Comparison of ENCODE assay signal across 10 cellular contexts in the genomic region with DNA sequence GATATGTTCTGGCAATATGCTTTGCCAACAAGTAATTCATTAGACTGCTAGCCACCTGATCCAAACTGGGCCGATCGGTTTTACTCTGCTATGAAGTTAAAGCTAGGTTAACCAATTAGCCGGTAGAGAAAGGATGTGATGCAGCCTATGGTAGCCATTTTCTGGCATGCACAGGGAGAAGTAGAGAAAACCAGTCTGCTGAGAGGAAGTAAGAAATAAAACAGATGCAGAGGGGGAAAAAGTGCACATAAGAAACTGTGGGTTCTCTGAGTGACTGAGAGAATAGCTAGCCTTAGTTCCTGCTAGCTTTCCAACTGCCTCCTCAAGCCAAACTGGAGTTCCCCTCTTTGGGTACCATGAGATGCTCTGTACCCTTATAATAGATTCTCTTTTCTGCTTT. TPM values are rescaled to one million over a fixed set of nuclear protein-coding genes. Genes with fewer than 3 reads are reported as not detected.
DNase-seq lines count a peak whose midpoint lies in the region; ATAC-seq and TF ChIP-seq lines count a peak whose summit lies in the region.
"Had no signal": no experiment of that assay in that cellular context is flagged by ENCODE, and none has a peak within 500 bp of the region (broad histone marks: within the 10 kb centered on the region; RNA-seq: fewer than 3 reads in every experiment).

No MANE protein-coding gene starts in this region.

- H3K18ac ChIP-seq in neuronal stem cell (ENCODE audit: low read length), result no peak overlapping the region

- H3K9me3 ChIP-seq in neuronal stem cell (replicated peaks in 1 of 2; ENCODE audit: control insufficient read depth in 2 of 2, insufficient read depth in 1 of 2, low read depth in 1 of 2, low read length in 2 of 2), result no peaks in the 10 kb centered on the region
- H3K9me3 ChIP-seq: thoracic aorta had no signal

- no peak overlapping the region for H3K4me3 ChIP-seq in neuronal stem cell (ENCODE audit: low read length in 2 of 2)
- H3K4me3 ChIP-seq: thoracic aorta had no signal

- H2BK15ac ChIP-seq in neuronal stem cell (ENCODE audit: low read length), result no peak overlapping the region

- no CpG with 5 or more reads among the region's 3 CpGs for WGBS in neuronal stem cell (ENCODE audit: extremely low coverage in 2 of 2, insufficient read length in 2 of 2, insufficient replicate concordance in 1 of 2), 2 donors

- no peaks in the 10 kb centered on the region for H3K36me3 ChIP-seq in neuronal stem cell (replicated peaks in 1 of 2; ENCODE audit: control insufficient read depth in 2 of 2, insufficient read depth in 2 of 2, low read length in 2 of 2)
- H3K36me3 ChIP-seq: thoracic aorta had no signal

- POLR2A ChIA-PET in GM10248 (lab: Yijun Ruan, JAX), result no interaction called here
- POLR2A ChIA-PET in activated naive CD8-positive, alpha-beta T cell treated with anti-CD3 and anti-CD28 coated beads, Interleukin-2, amount 10 ng/mL, durations not matched to agents 7 days and 5 days (lab: Charles Lee), result interaction anchor here (1.2 to 1.4 kb wide), 2 partner anchors 39 to 53 kb away, joined by 3 to 5 read pairs; a partner anchor contains a TSS

- ATAC-seq in GM19452 (IDR thresholded peaks at IDR 0.05; ENCODE audit: unreplicated experiment), result peak; percentile 68
- ATAC-seq in HG03442 (IDR thresholded peaks at IDR 0.05; ENCODE audit: unreplicated experiment), result peak; percentile 71
- peak; percentile 84 for ATAC-seq in activated naive CD8-positive, alpha-beta T cell treated with anti-CD3 and anti-CD28 coated beads, Interleukin-2, amount 10 ng/mL, durations not matched to agents 7 days and 5 days (ENCODE audit: low read depth)

- no peak overlapping the region for H2AK5ac ChIP-seq in neuronal stem cell (ENCODE audit: low read depth, low read length)

- TF ChIP-seq CTCF in GM10248 (IDR thresholded peaks at IDR 0.05; ENCODE audit: control extremely low read depth, extremely low read depth, low read depth, missing control alignments), result no peak

- peaks cover 3% of the 10 kb centered on the region for H3K36me3 Mint-ChIP-seq in activated naive CD8-positive, alpha-beta T cell treated with anti-CD3 and anti-CD28 coated beads, Interleukin-2, amount 10 ng/mL, durations not matched to agents 7 days and 5 days

- H3K4me1 ChIP-seq in neuronal stem cell (ENCODE audit: control insufficient read depth in 2 of 2, insufficient read depth in 1 of 2, low read depth in 1 of 2, low read length in 2 of 2), result peaks cover 4 to 6% of the 10 kb centered on the region in 2 donors
- H3K4me1 ChIP-seq: parathyroid adenoma had no signal

- no peak overlapping the region for H3K23ac ChIP-seq in neuronal stem cell (ENCODE audit: low read depth, low read length, poor library complexity)

- peaks cover 2% of the 10 kb centered on the region for H3K9me3 Mint-ChIP-seq in activated naive CD8-positive, alpha-beta T cell treated with anti-CD3 and anti-CD28 coated beads, Interleukin-2, amount 10 ng/mL, durations not matched to agents 7 days and 5 days

- no peak overlapping the region for H4K8ac ChIP-seq in neuronal stem cell (ENCODE audit: low read depth, low read length)

- no peaks in the 10 kb centered on the region for H3K27me3 Mint-ChIP-seq in activated naive CD8-positive, alpha-beta T cell treated with anti-CD3 and anti-CD28 coated beads, Interleukin-2, amount 10 ng/mL, durations not matched to agents 7 days and 5 days

- H3K27me3 ChIP-seq in neuronal stem cell (ENCODE audit: control insufficient read depth in 3 of 3, insufficient read depth in 3 of 3, low read depth in 1 of 3, low read length in 3 of 3), result no peaks in the 10 kb centered on the region

- H3K14ac ChIP-seq in neuronal stem cell (ENCODE audit: low read length), result no peak overlapping the region

- H2BK120ac ChIP-seq in neuronal stem cell (ENCODE audit: low read depth, low read length), result no peak overlapping the region

- H2BK12ac ChIP-seq in neuronal stem cell (ENCODE audit: low read length), result no peak overlapping the region

- DNase-seq in GM10248 (ENCODE audit: extremely low spot score) (peak; percentile 62), retina (no peak), COLO829 (ENCODE audit: low spot score) (no peak), neuronal stem cell (ENCODE audit: low spot score) (no peak), DMS 273 treated with DMSO at 0.1 percent for 48 hours (lab: John Stamatoyannopoulos, UW) (no peak)
- DNase-seq in activated naive CD8-positive, alpha-beta T cell treated with anti-CD3 and anti-CD28 coated beads, Interleukin-2, amount 10 ng/mL, durations not matched to agents 7 days and 5 days, result no peak

- H3K79me1 ChIP-seq in neuronal stem cell (ENCODE audit: low read depth, low read length), result peaks cover 1% of the 10 kb centered on the region

- H3K9ac ChIP-seq in neuronal stem cell (ENCODE audit: low read depth, low read length, poor library complexity), result no peak overlapping the region
- H3K9ac ChIP-seq: parathyroid adenoma had no signal

- no peak overlapping the region for H3K4ac ChIP-seq in neuronal stem cell (ENCODE audit: low read length)

- no peak overlapping the region for H2AFZ ChIP-seq in neuronal stem cell (ENCODE audit: low read length)
- H2AFZ ChIP-seq: parathyroid adenoma had no signal

- no peak overlapping the region for H2BK5ac ChIP-seq in neuronal stem cell (ENCODE audit: low read length)

- H3K27ac ChIP-seq in neuronal stem cell (replicated peaks; ENCODE audit: low read length), result no peak overlapping the region
- H3K27ac ChIP-seq: parathyroid adenoma, thoracic aorta had no signal

- no peak overlapping the region for H3K4me2 ChIP-seq in neuronal stem cell (ENCODE audit: insufficient read depth, low read length, poor library complexity, severe bottlenecking)

- H3K4me3 Mint-ChIP-seq in activated naive CD8-positive, alpha-beta T cell treated with anti-CD3 and anti-CD28 coated beads, Interleukin-2, amount 10 ng/mL, durations not matched to agents 7 days and 5 days, result peak overlapping the region; percentile 6

- no peak overlapping the region for H4K91ac ChIP-seq in neuronal stem cell (ENCODE audit: low read depth, low read length, poor library complexity)

- H3K27ac Mint-ChIP-seq in activated naive CD8-positive, alpha-beta T cell treated with anti-CD3 and anti-CD28 coated beads, Interleukin-2, amount 10 ng/mL, durations not matched to agents 7 days and 5 days, result peak overlapping the region; percentile 32

- CTCF ChIA-PET in GM10248 (lab: Yijun Ruan, JAX), result interaction anchor here (0.6 to 2.3 kb wide), 13 partner anchors 9 to 182 kb away, joined by 3 to 10 read pairs (median 3); no protein-coding TSS in a partner anchor

- H3K4me1 Mint-ChIP-seq in activated naive CD8-positive, alpha-beta T cell treated with anti-CD3 and anti-CD28 coated beads, Interleukin-2, amount 10 ng/mL, durations not matched to agents 7 days and 5 days, result peaks cover 31% of the 10 kb centered on the region

RNA-seq across cellular contexts. Expression of a gene that starts 52.8 kb away (rescaled TPM):
- 10 to 100 TPM; 62.3 to 66.6 TPM for total RNA-seq in activated naive CD8-positive, alpha-beta T cell treated with anti-CD3 and anti-CD28 coated beads, Interleukin-2, amount 10 ng/mL, durations not matched to agents 7 days and 5 days
- polyA plus RNA-seq in neuronal stem cell (2013, experiment 1 of 2), result 32.4 TPM
- 34.6 TPM for polyA plus RNA-seq in neuronal stem cell (2013, experiment 2 of 2)

RNA-seq across cellular contexts. Expression of a gene that starts 53.1 kb away (rescaled TPM):
- 10 to 100 TPM; 31.9 to 34.9 TPM for total RNA-seq in activated naive CD8-positive, alpha-beta T cell treated with anti-CD3 and anti-CD28 coated beads, Interleukin-2, amount 10 ng/mL, durations not matched to agents 7 days and 5 days
- 61.2 TPM for polyA plus RNA-seq in neuronal stem cell (2013, experiment 1 of 2)
- polyA plus RNA-seq in neuronal stem cell (2013, experiment 2 of 2), result 63.6 TPM
